14 cellular contexts compared by ENCODE assay signal in genomic region chr18:48762836-48763713, GRCh38.
"Had no signal": no experiment of that assay in that cellular context is flagged by ENCODE, and none has a peak within 500 bp of the region (broad histone marks: within the 10 kb centered on the region; RNA-seq: fewer than 3 reads in every experiment).

No MANE protein-coding gene starts in this region.

- DNase-seq: activated CD4-positive, alpha-beta T cell treated with anti-CD3 and anti-CD28 coated beads, Interleukin-2, amount 50 U/mL, for 4 hours; activated CD8-positive, alpha-beta memory T cell treated with anti-CD3 and anti-CD28 coated beads, Interleukin-2, amount 10 ng/mL, durations not matched to agents 7 days and 5 days; activated effector memory CD4-positive, alpha-beta T cell treated with Interleukin-2 at 50 U/mL for 16 hours; activated T-cell treated with anti-CD3 and anti-CD28 coated beads, Interleukin-2, amount 50 U/mL, for 24 hours; amygdala; esophagus squamous epithelium; foreskin fibroblast; head of caudate nucleus; SW 1271; transverse colon had no signal

- H3K4me3 ChIP-seq: esophagus squamous epithelium, transverse colon had no signal

- H3K36me3 Mint-ChIP-seq: activated CD8-positive, alpha-beta memory T cell treated with anti-CD3 and anti-CD28 coated beads, Interleukin-2, amount 10 ng/mL, durations not matched to agents 7 days and 5 days; activated naive CD8-positive, alpha-beta T cell; stimulated activated effector memory CD8-positive, alpha-beta T cell treated with anti-CD3 and anti-CD28 coated beads, Interleukin-12 subunit alpha, Interleukin-12 subunit beta, amount 100 ng/mL, for 72 hours had no signal

- ATAC-seq: activated CD8-positive, alpha-beta memory T cell treated with anti-CD3 and anti-CD28 coated beads, Interleukin-2, amount 10 ng/mL, durations not matched to agents 7 days and 5 days; stimulated activated effector memory CD8-positive, alpha-beta T cell treated with anti-CD3 and anti-CD28 coated beads, Interleukin-12 subunit alpha, Interleukin-12 subunit beta, amount 100 ng/mL, for 72 hours had no signal

- H3K9me3 ChIP-seq: esophagus squamous epithelium, transverse colon had no signal

- H3K9me3 Mint-ChIP-seq: activated T-cell treated with anti-CD3 and anti-CD28 coated beads, Interleukin-2, amount 50 U/mL, for 24 hours; mesothelial cell of epicardium; stimulated activated effector memory CD8-positive, alpha-beta T cell treated with anti-CD3 and anti-CD28 coated beads, Interleukin-12 subunit alpha, Interleukin-12 subunit beta, amount 100 ng/mL, for 72 hours; T-helper 2 cell treated with Interferon-gamma antibody and Interleukin-4, amounts not matched to agents 5 μg/mL and 100 μg/mL, for 36 hours had no signal

- H3K27ac Mint-ChIP-seq: activated CD8-positive, alpha-beta memory T cell treated with anti-CD3 and anti-CD28 coated beads, Interleukin-2, amount 10 ng/mL, durations not matched to agents 7 days and 5 days; activated naive CD8-positive, alpha-beta T cell; activated T-cell treated with anti-CD3 and anti-CD28 coated beads, Interleukin-2, amount 50 U/mL, for 24 hours; mesothelial cell of epicardium; stimulated activated effector memory CD8-positive, alpha-beta T cell treated with anti-CD3 and anti-CD28 coated beads, Interleukin-12 subunit alpha, Interleukin-12 subunit beta, amount 100 ng/mL, for 72 hours; T-helper 2 cell treated with Interferon-gamma antibody and Interleukin-4, amounts not matched to agents 5 μg/mL and 100 μg/mL, for 36 hours had no signal

- H3K27me3 ChIP-seq: esophagus squamous epithelium, transverse colon had no signal

- H3K36me3 ChIP-seq: transverse colon had no signal

- H3K27me3 Mint-ChIP-seq: activated CD8-positive, alpha-beta memory T cell treated with anti-CD3 and anti-CD28 coated beads, Interleukin-2, amount 10 ng/mL, durations not matched to agents 7 days and 5 days; activated naive CD8-positive, alpha-beta T cell; activated T-cell treated with anti-CD3 and anti-CD28 coated beads, Interleukin-2, amount 50 U/mL, for 24 hours had no signal

- H3K4me1 Mint-ChIP-seq: stimulated activated effector memory CD8-positive, alpha-beta T cell treated with anti-CD3 and anti-CD28 coated beads, Interleukin-12 subunit alpha, Interleukin-12 subunit beta, amount 100 ng/mL, for 72 hours had no signal

- H3K4me3 Mint-ChIP-seq: activated CD8-positive, alpha-beta memory T cell treated with anti-CD3 and anti-CD28 coated beads, Interleukin-2, amount 10 ng/mL, durations not matched to agents 7 days and 5 days; activated naive CD8-positive, alpha-beta T cell; activated T-cell treated with anti-CD3 and anti-CD28 coated beads, Interleukin-2, amount 50 U/mL, for 24 hours; mesothelial cell of epicardium; stimulated activated effector memory CD8-positive, alpha-beta T cell treated with anti-CD3 and anti-CD28 coated beads, Interleukin-12 subunit alpha, Interleukin-12 subunit beta, amount 100 ng/mL, for 72 hours; T-helper 2 cell treated with Interferon-gamma antibody and Interleukin-4, amounts not matched to agents 5 μg/mL and 100 μg/mL, for 36 hours had no signal

- H3K4me1 ChIP-seq: esophagus squamous epithelium had no signal
